In genomic region chr19:48962849-48963165, GRCh38 we compare ENCODE assay signal across 9 cellular contexts. TPM values are rescaled to one million over a fixed set of nuclear protein-coding genes. Genes with fewer than 3 reads are reported as not detected.
A peak's percentile ranks its signal among the peaks of the same experiment; 100 is the strongest.
DNase-seq lines count a peak whose midpoint lies in the region; ATAC-seq, FAIRE-seq and TF ChIP-seq lines count a peak whose summit lies in the region.
"Had no signal": no experiment of that assay in that cellular context is flagged by ENCODE, and none has a peak within 500 bp of the region (broad histone marks: within the 10 kb centered on the region; RNA-seq: fewer than 3 reads in every experiment).

No MANE protein-coding gene starts in this region.

- H3K27ac Mint-ChIP-seq in astrocyte (ENCODE audit: unreplicated experiment) = no peak overlapping the region

- no peak overlapping the region for H2AFZ ChIP-seq in astrocyte (ENCODE audit: low read depth, low read length)

- FAIRE-seq in astrocyte (lab: Jason Lieb, UNC) = no peak

- no peak for TF ChIP-seq CTCF in heart left ventricle (IDR thresholded peaks at IDR 0.05)
- no peak for TF ChIP-seq CTCF in astrocyte (IDR thresholded peaks at IDR 0.05; ENCODE audit: insufficient read depth, low read depth, low read length)

- no peak overlapping the region for H3K4me3 Mint-ChIP-seq in astrocyte (ENCODE audit: unreplicated experiment)

- H3K36me3 ChIP-seq in heart left ventricle = peaks cover 0 to 24% (median 15%) of the 10 kb centered on the region in 9 donors
- H3K36me3 ChIP-seq in astrocyte (ENCODE audit: insufficient read depth, low read length) = peaks cover 12% of the 10 kb centered on the region
- peaks cover 19% of the 10 kb centered on the region for H3K36me3 ChIP-seq in muscle layer of colon (ENCODE audit: insufficient read depth, low read length)
- no peaks in the 10 kb centered on the region for H3K36me3 ChIP-seq in urinary bladder (ENCODE audit: insufficient read depth)

- H3K4me3 ChIP-seq in heart left ventricle (peak overlapping the region in 1 of 12 donors; percentile 15), astrocyte (ENCODE audit: insufficient read depth, low read depth, low read length) (no peak overlapping the region), muscle layer of colon (ENCODE audit: low read depth in 1 of 2, low read length in 2 of 2) (no peak overlapping the region), urinary bladder (ENCODE audit: low read depth, low read length) (no peak overlapping the region)

- no peak for TF ChIP-seq POLR2A in heart left ventricle (IDR thresholded peaks at IDR 0.05)

- H3K9ac ChIP-seq in astrocyte (ENCODE audit: low read length) (peak overlapping the region; percentile 77), muscle layer of colon (ENCODE audit: low read length) (no peak overlapping the region)

- H3K4me2 ChIP-seq in astrocyte (ENCODE audit: low read length) = peak overlapping the region; percentile 90

- H4K20me1 ChIP-seq in astrocyte (ENCODE audit: insufficient read depth, low read length) = peaks cover 26% of the 10 kb centered on the region

- peaks cover 33% of the 10 kb centered on the region for H3K4me1 Mint-ChIP-seq in astrocyte (ENCODE audit: low read depth, unreplicated experiment)

- H3K27me3 ChIP-seq in heart left ventricle = no peaks in the 10 kb centered on the region
- no peaks in the 10 kb centered on the region for H3K27me3 ChIP-seq in astrocyte (ENCODE audit: insufficient read depth, low read length)
- no peaks in the 10 kb centered on the region for H3K27me3 ChIP-seq in muscle layer of colon (ENCODE audit: control insufficient read depth in 1 of 2, insufficient read depth in 2 of 2, low read length in 2 of 2)

- DNase-seq in heart left ventricle (no peak), left ventricle myocardium superior (no peak), astrocyte (ENCODE audit: low read depth) (no peak), foreskin melanocyte (no peak)
- DNase-seq: COR-L47 had no signal

- H3K27ac ChIP-seq in heart left ventricle = peak overlapping the region in 10 of 12 donors; percentile 42 to 97 (median 81)
- H3K27ac ChIP-seq in astrocyte (ENCODE audit: low read depth, low read length) = peak overlapping the region; percentile 98
- peak overlapping the region; percentile 32 for H3K27ac ChIP-seq in muscle layer of colon (ENCODE audit: low read depth, low read length)
- peak overlapping the region; percentile 80 for H3K27ac ChIP-seq in urinary bladder (ENCODE audit: low read depth)

- peaks cover 15% of the 10 kb centered on the region for H3K36me3 Mint-ChIP-seq in astrocyte (ENCODE audit: low read depth, unreplicated experiment)

- H3K4me1 ChIP-seq in heart left ventricle (peaks cover 10 to 52% (median 36%) of the 10 kb centered on the region in 12 donors), astrocyte (ENCODE audit: insufficient read depth, low read length) (peaks cover 40% of the 10 kb centered on the region), muscle layer of colon (ENCODE audit: insufficient read depth, low read length) (peaks cover 37% of the 10 kb centered on the region), urinary bladder (ENCODE audit: insufficient read depth) (peaks cover 5% of the 10 kb centered on the region)

- no peaks in the 10 kb centered on the region for H3K9me3 Mint-ChIP-seq in astrocyte (ENCODE audit: unreplicated experiment)

- no peak for ATAC-seq in heart left ventricle
- no peak for ATAC-seq in left ventricle myocardium superior
- ATAC-seq in GM19463 (IDR thresholded peaks at IDR 0.05; ENCODE audit: unreplicated experiment) = no peak
- ATAC-seq in HG02852 (IDR thresholded peaks at IDR 0.05; ENCODE audit: unreplicated experiment) = no peak

- peaks cover 27% of the 10 kb centered on the region for H3K79me2 ChIP-seq in astrocyte (ENCODE audit: insufficient read depth, low read length)

- no peaks in the 10 kb centered on the region for H3K27me3 Mint-ChIP-seq in astrocyte (ENCODE audit: low read depth, unreplicated experiment)

- 70 to 75% (median 73%) methylated on average over 7 of the region's 7 CpGs for WGBS in heart left ventricle, 4 donors
- 62% methylated on average over 7 of the region's 7 CpGs for WGBS in urinary bladder

- H3K9me3 ChIP-seq in heart left ventricle = no peaks in the 10 kb centered on the region
- H3K9me3 ChIP-seq in astrocyte (ENCODE audit: insufficient read depth, low read depth, low read length) = no peaks in the 10 kb centered on the region
- no peaks in the 10 kb centered on the region for H3K9me3 ChIP-seq in muscle layer of colon (ENCODE audit: low read length)

- intact Hi-C loops in heart left ventricle (cut with DNase I) = loop anchor here in 3 of 10 donors (5.0 to 10.0 kb wide), 4 partner anchors 56 to 318 kb away; partner anchors contain the start of genes NUCB1 (in 2 of the 3), CA11 (in 1 of the 3) and PPP1R15A (in 1 of the 3)
- intact Hi-C loops in left ventricle myocardium superior (cut with micrococcal nuclease) = no loop called here

RNA-seq across cellular contexts. Expression of gene FTL, which starts 2.3 kb away (rescaled TPM):
- total RNA-seq in heart left ventricle (1,000 to 10,000 TPM in 4 of 9 donors, 100 to 1,000 TPM in 5; 484 to 6,770 (median 857) TPM), left ventricle myocardium superior (684 TPM), astrocyte (3,402 and 4,020 TPM in 2 replicates), urinary bladder (1,234 TPM)
- polyA plus RNA-seq in heart left ventricle (1,000 to 10,000 TPM in 1 of 2 donors, 100 to 1,000 TPM in 1; 836 to 1,542 TPM), urinary bladder (4,798 TPM)

RNA-seq across cellular contexts. Expression of gene BAX, which starts 8.1 kb away (rescaled TPM):
- total RNA-seq in heart left ventricle = 10 to 100 TPM; 17.9 to 68.4 (median 23.1) TPM
- polyA plus RNA-seq in heart left ventricle = 10 to 100 TPM; 21.1 to 34.4 TPM
- total RNA-seq in left ventricle myocardium superior = 22.0 TPM
- total RNA-seq in astrocyte = 169 and 174 TPM in 2 replicates
- total RNA-seq in urinary bladder = 13.1 TPM
- polyA plus RNA-seq in urinary bladder = 73.0 TPM

RNA-seq across cellular contexts. Expression of gene DHDH, which starts 29.3 kb away (rescaled TPM):
- total RNA-seq in heart left ventricle = under 1 TPM in 1 of 9 donors, not detected in 8; 0.49 TPM
- under 1 TPM in 1 of 2 donors, not detected in 1; 0.15 TPM for polyA plus RNA-seq in heart left ventricle
- total RNA-seq in left ventricle myocardium superior = not detected
- 0.45 TPM in 1 of 2 replicates, not detected in the other for total RNA-seq in astrocyte
- 0.37 TPM for total RNA-seq in urinary bladder
- 0.75 TPM for polyA plus RNA-seq in urinary bladder

RNA-seq across cellular contexts. Expression of gene GYS1, which starts 30.3 kb away (rescaled TPM):
- total RNA-seq in heart left ventricle (100 to 1,000 TPM; 125 to 264 (median 173) TPM), left ventricle myocardium superior (103 TPM), astrocyte (86.0 and 86.8 TPM in 2 replicates), urinary bladder (33.3 TPM)
- polyA plus RNA-seq in heart left ventricle (100 to 1,000 TPM; 114 to 154 TPM), urinary bladder (39.5 TPM)

RNA-seq across cellular contexts. Expression of gene RUVBL2, which starts 30.9 kb away (rescaled TPM):
- 10 to 100 TPM; 41.4 to 93.9 (median 50.9) TPM for total RNA-seq in heart left ventricle
- polyA plus RNA-seq in heart left ventricle = 100 to 1,000 TPM in 1 of 2 donors, 10 to 100 TPM in 1; 68.0 to 109 TPM
- total RNA-seq in left ventricle myocardium superior = 44.4 TPM
- total RNA-seq in astrocyte = 105 and 106 TPM in 2 replicates
- 61.3 TPM for total RNA-seq in urinary bladder
- polyA plus RNA-seq in urinary bladder = 83.4 TPM

Comparison
In these comparisons a context has a peak if more than half of its experiments do, and no peak if none do; other contexts are left out.
1. H3K27ac ChIP-seq: peak in every context shown above with its lines; median percentile 98 in astrocyte; 81 in heart left ventricle; 80 in urinary bladder; 32 in muscle layer of colon.